8 cellular contexts compared by ENCODE assay signal in genomic region chr2:238203104-238203972, GRCh38. TPM values are rescaled to one million over a fixed set of nuclear protein-coding genes. Genes with fewer than 3 reads are reported as not detected.
DNase-seq lines count a peak whose midpoint lies in the region; ATAC-seq lines count a peak whose summit lies in the region.

A gene with protein sequence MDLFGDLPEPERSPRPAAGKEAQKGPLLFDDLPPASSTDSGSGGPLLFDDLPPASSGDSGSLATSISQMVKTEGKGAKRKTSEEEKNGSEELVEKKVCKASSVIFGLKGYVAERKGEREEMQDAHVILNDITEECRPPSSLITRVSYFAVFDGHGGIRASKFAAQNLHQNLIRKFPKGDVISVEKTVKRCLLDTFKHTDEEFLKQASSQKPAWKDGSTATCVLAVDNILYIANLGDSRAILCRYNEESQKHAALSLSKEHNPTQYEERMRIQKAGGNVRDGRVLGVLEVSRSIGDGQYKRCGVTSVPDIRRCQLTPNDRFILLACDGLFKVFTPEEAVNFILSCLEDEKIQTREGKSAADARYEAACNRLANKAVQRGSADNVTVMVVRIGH (minus strand): TSS chr2:238203695. CDS start chr2:238203553, 142 bp downstream.

- peaks cover 35% of the 10 kb centered on the region for H3K4me1 Mint-ChIP-seq in activated CD8-positive, alpha-beta memory T cell treated with anti-CD3 and anti-CD28 coated beads, Interleukin-2, amount 10 ng/mL, durations not matched to agents 7 days and 5 days

- H3K4me3 ChIP-seq in NT2/D1 (ENCODE audit: insufficient read length, low read depth) = peak within 1 kb of the TSS; percentile 85
- H3K4me3 ChIP-seq in endocrine pancreas (ENCODE audit: control insufficient read depth, insufficient read depth, low read length) = peak within 1 kb of the TSS; percentile 85

- peak; percentile 40 for DNase-seq in COR-L47 (lab: John Stamatoyannopoulos, UW)
- peak; percentile 55 for DNase-seq in HT1080 (ENCODE audit: low read depth)
- DNase-seq in NT2/D1 (ENCODE audit: low read depth, low spot score) = peak; percentile 62
- DNase-seq in activated CD8-positive, alpha-beta memory T cell treated with anti-CD3 and anti-CD28 coated beads, Interleukin-2, amount 10 ng/mL, durations not matched to agents 7 days and 5 days = peak; percentile 91
- peak; percentile 96 for DNase-seq in mesenteric fat pad (ENCODE audit: low spot score)
- DNase-seq in stimulated activated CD8-positive, alpha-beta memory T cell treated with anti-CD3 and anti-CD28 coated beads, Interleukin-15, amount 100 ng/mL, for 24 hours (ENCODE audit: low read depth) = peak; percentile 83

- H3K9ac ChIP-seq in NT2/D1 (ENCODE audit: insufficient read length, low read depth) = peak within 1 kb of the TSS; percentile 95
- H3K9ac ChIP-seq in endocrine pancreas (ENCODE audit: control insufficient read depth, insufficient read depth, low read length) = peak within 1 kb of the TSS; percentile 86

- H3K27me3 ChIP-seq in NT2/D1 (ENCODE audit: insufficient read depth, insufficient read length) (peaks cover 9% of the 10 kb centered on the region), endocrine pancreas (ENCODE audit: control insufficient read depth, insufficient read depth, low read length) (no peaks in the 10 kb centered on the region)

- H3K36me3 Mint-ChIP-seq in activated CD8-positive, alpha-beta memory T cell treated with anti-CD3 and anti-CD28 coated beads, Interleukin-2, amount 10 ng/mL, durations not matched to agents 7 days and 5 days = peaks cover 16% of the 10 kb centered on the region

- peak; percentile 92 for ATAC-seq in GM21360 (IDR thresholded peaks at IDR 0.05; ENCODE audit: unreplicated experiment)
- ATAC-seq in activated CD8-positive, alpha-beta memory T cell treated with anti-CD3 and anti-CD28 coated beads, Interleukin-2, amount 10 ng/mL, durations not matched to agents 7 days and 5 days = peak; percentile 98

- peak within 1 kb of the TSS; percentile 84 for H3K4me3 Mint-ChIP-seq in activated CD8-positive, alpha-beta memory T cell treated with anti-CD3 and anti-CD28 coated beads, Interleukin-2, amount 10 ng/mL, durations not matched to agents 7 days and 5 days

- H3K9me3 Mint-ChIP-seq in activated CD8-positive, alpha-beta memory T cell treated with anti-CD3 and anti-CD28 coated beads, Interleukin-2, amount 10 ng/mL, durations not matched to agents 7 days and 5 days (ENCODE audit: low read depth) = no peaks in the 10 kb centered on the region

- CTCF ChIA-PET in activated CD8-positive, alpha-beta memory T cell treated with anti-CD3 and anti-CD28 coated beads, Interleukin-2, amount 10 ng/mL, durations not matched to agents 7 days and 5 days (lab: Charles Lee) = interaction anchor here (2.8 kb wide), 1 partner anchor 60 kb away, joined by 9 read pairs; no protein-coding TSS in a partner anchor

- no peaks in the 10 kb centered on the region for H3K27me3 Mint-ChIP-seq in activated CD8-positive, alpha-beta memory T cell treated with anti-CD3 and anti-CD28 coated beads, Interleukin-2, amount 10 ng/mL, durations not matched to agents 7 days and 5 days

- peaks cover 18% of the 10 kb centered on the region for H3K36me3 ChIP-seq in NT2/D1 (ENCODE audit: insufficient read depth, insufficient read length, low read length)
- no peaks in the 10 kb centered on the region for H3K36me3 ChIP-seq in endocrine pancreas (ENCODE audit: control insufficient read depth, insufficient read depth, low read length)

- H3K4me1 ChIP-seq in NT2/D1 (ENCODE audit: insufficient read depth, insufficient read length) (peaks cover 3% of the 10 kb centered on the region), endocrine pancreas (ENCODE audit: control insufficient read depth, insufficient read depth, low read length) (peaks cover 16% of the 10 kb centered on the region)

- H3K27ac Mint-ChIP-seq in activated CD8-positive, alpha-beta memory T cell treated with anti-CD3 and anti-CD28 coated beads, Interleukin-2, amount 10 ng/mL, durations not matched to agents 7 days and 5 days = peak within 1 kb of the TSS; percentile 82

- H3K9me3 ChIP-seq in NT2/D1 (ENCODE audit: insufficient read depth, low read length) = peaks cover 18% of the 10 kb centered on the region
- no peaks in the 10 kb centered on the region for H3K9me3 ChIP-seq in endocrine pancreas (ENCODE audit: control insufficient read depth, low read length)

RNA-seq across cellular contexts. Expression of the gene that starts here (rescaled TPM):
- total RNA-seq in HT1080 (2014; rRNA removed; shearing (Covaris generic)) = 19.1 and 44.3 TPM in 2 replicates
- polyA plus RNA-seq in HT1080 (2015; cell fraction: cytosol; rRNA removed) = 33.3 and 39.9 TPM in 2 replicates
- 76.6 and 79.6 TPM in 2 replicates for polyA plus RNA-seq in HT1080 (2015; cell fraction: nucleus; rRNA removed)
- total RNA-seq in activated CD8-positive, alpha-beta memory T cell treated with anti-CD3 and anti-CD28 coated beads, Interleukin-2, amount 10 ng/mL, durations not matched to agents 7 days and 5 days = 10 to 100 TPM; 52.6 to 61.7 TPM
- total RNA-seq in mesenteric fat pad = 36.4 TPM

Comparison
In these comparisons a context has a peak if more than half of its experiments do, and no peak if none do; other contexts are left out.
1. Peak in every context shown above with its lines: DNase-seq, ATAC-seq and H3K4me3 ChIP-seq.
2. DNase-seq: peak in every context shown above with its lines; median percentile 96 in mesenteric fat pad; 91 in activated CD8-positive, alpha-beta memory T cell treated with anti-CD3 and anti-CD28 coated beads, Interleukin-2, amount 10 ng/mL, durations not matched to agents 7 days and 5 days; 83 in stimulated activated CD8-positive, alpha-beta memory T cell treated with anti-CD3 and anti-CD28 coated beads, Interleukin-15, amount 100 ng/mL, for 24 hours; 62 in NT2/D1; 55 in HT1080; 40 in COR-L47.